In the genomic region with DNA sequence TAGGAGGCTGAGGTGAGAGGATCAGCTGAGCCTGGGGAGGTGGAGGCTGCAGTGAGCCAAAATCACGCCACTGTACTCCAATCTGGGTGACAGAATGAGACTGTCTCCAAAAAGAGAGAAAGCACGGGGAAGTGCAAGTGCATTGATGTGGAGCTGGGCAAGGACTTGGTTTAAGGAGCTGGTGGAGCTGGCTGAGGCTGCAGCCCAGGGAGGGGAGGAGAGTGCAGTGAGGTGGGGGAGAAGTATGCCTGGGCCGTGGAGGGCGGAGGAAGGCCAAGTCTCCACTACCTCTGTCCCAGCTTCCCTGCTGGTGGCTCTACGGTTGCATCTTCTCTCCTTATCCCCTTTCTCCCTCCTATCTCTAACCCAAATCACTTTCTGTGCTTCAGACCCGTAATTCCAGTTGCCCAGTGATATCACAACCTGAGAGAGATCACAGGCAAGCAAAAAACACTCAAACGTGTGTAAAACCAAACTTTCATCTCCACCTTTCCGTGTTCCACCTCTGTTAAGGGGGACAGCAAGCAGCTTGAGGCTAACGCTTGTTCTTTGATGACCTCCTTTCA, we compare ENCODE assay signal across 2 cellular contexts.
A peak's percentile ranks its signal among the peaks of the same experiment; 100 is the strongest.
TF ChIP-seq lines count a peak whose summit lies in the region.

No MANE protein-coding gene starts in this region.

TF ChIP-seq in WTC11, 78 proteins besides CTCF, POLR2A, EP300 and RAD21 (continues in another document):
- TF ChIP-seq, protein P1, sequence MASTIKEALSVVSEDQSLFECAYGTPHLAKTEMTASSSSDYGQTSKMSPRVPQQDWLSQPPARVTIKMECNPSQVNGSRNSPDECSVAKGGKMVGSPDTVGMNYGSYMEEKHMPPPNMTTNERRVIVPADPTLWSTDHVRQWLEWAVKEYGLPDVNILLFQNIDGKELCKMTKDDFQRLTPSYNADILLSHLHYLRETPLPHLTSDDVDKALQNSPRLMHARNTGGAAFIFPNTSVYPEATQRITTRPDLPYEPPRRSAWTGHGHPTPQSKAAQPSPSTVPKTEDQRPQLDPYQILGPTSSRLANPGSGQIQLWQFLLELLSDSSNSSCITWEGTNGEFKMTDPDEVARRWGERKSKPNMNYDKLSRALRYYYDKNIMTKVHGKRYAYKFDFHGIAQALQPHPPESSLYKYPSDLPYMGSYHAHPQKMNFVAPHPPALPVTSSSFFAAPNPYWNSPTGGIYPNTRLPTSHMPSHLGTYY (CRISPR knock-in tag; IDR thresholded peaks at IDR 0.05): no peak
- TF ChIP-seq JAZF1 (CRISPR knock-in tag; IDR thresholded peaks at IDR 0.05): no peak
- TF ChIP-seq AFF4 (CRISPR knock-in tag; IDR thresholded peaks at IDR 0.05; ENCODE audit: borderline replicate concordance): no peak
- no peak for TF ChIP-seq TP53 (CRISPR knock-in tag; IDR thresholded peaks at IDR 0.05)
- TF ChIP-seq, protein P2, sequence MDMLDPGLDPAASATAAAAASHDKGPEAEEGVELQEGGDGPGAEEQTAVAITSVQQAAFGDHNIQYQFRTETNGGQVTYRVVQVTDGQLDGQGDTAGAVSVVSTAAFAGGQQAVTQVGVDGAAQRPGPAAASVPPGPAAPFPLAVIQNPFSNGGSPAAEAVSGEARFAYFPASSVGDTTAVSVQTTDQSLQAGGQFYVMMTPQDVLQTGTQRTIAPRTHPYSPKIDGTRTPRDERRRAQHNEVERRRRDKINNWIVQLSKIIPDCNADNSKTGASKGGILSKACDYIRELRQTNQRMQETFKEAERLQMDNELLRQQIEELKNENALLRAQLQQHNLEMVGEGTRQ (CRISPR knock-in tag; IDR thresholded peaks at IDR 0.05): no peak
- no peak for TF ChIP-seq ATF2 (CRISPR knock-in tag; IDR thresholded peaks at IDR 0.05; ENCODE audit: borderline replicate concordance, low read depth)
- TF ChIP-seq SP1 (CRISPR knock-in tag; conservative IDR thresholded peaks at IDR 0.05): no peak
- TF ChIP-seq CDX4 (CRISPR knock-in tag; IDR thresholded peaks at IDR 0.05; ENCODE audit: borderline replicate concordance): no peak
- no peak for TF ChIP-seq RORB (CRISPR knock-in tag; IDR thresholded peaks at IDR 0.05)

TF ChIP-seq in endothelial cell of umbilical vein, 7 proteins besides CTCF, POLR2A, EP300 and RAD21:
- TF ChIP-seq MAX (IDR thresholded peaks at IDR 0.05; ENCODE audit: insufficient read depth, insufficient read length): no peak
- peak; percentile 66 for TF ChIP-seq POLR2AphosphoS5 (IDR thresholded peaks at IDR 0.05; ENCODE audit: insufficient read depth, low read depth, low read length)
TF ChIP-seq in endothelial cell of umbilical vein: peak in this region for 1.
